In the genomic region with DNA sequence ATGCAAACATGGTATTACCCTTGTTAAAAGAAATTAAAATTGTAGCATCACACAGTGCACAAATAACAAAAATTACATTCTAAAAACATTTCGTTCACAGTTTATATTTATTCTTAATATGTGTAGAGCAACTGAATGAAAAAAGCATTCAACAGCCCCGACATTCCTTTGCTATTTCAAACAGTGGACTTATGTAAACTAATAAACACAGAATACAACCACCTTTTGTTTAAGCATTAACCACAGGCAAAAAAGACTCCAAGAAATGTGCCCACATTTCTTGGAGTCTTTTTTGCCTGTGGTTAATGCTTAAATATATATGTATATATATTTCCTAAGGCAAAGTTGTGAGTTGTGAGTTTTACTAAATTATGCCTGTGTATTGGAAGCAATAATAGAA, we compare ENCODE assay signal across 13 cellular contexts.
DNase-seq lines count a peak whose midpoint lies in the region; ATAC-seq and TF ChIP-seq lines count a peak whose summit lies in the region.
"Had no signal": no experiment of that assay in that cellular context is flagged by ENCODE, and none has a peak within 500 bp of the region (broad histone marks: within the 10 kb centered on the region; RNA-seq: fewer than 3 reads in every experiment).

No MANE protein-coding gene starts in this region.

- TF ChIP-seq CTCF in astrocyte of the cerebellum (IDR thresholded peaks at IDR 0.05; ENCODE audit: low read depth, low read length, missing control alignments): no peak

- no peak for ATAC-seq in esophagus mucosa
- ATAC-seq: CD8-positive, alpha-beta T cell had no signal

- in situ Hi-C loops in astrocyte of the cerebellum (cut with HindIII; ENCODE audit: low sequenced_read_pairs): no loop called here

- no peak overlapping the region for H3K4me3 ChIP-seq in astrocyte of the cerebellum (ENCODE audit: low read depth, low read length)

- DNase-seq in NCI-H526 treated with DMSO at 0.1 percent for 48 hours (lab: John Stamatoyannopoulos, UW) (peak; percentile 45), astrocyte of the cerebellum (ENCODE audit: low read depth) (peak; percentile 34), foreskin melanocyte (peak; percentile 46), cortex of kidney (lab: John Stamatoyannopoulos, UW) (no peak), dedifferentiated amniotic fluid mesenchymal stem cell (ENCODE audit: extremely low spot score) (no peak)
- DNase-seq in effector CD4-positive, alpha-beta T cell: no peak
- DNase-seq: CD8-positive, alpha-beta T cell; COR-L47; DND-41; GDM1; HCEC 1CT; HFFc6 had no signal

Comparison
In these comparisons a context has a peak if more than half of its experiments do, and no peak if none do; other contexts are left out.
1. DNase-seq: peak in NCI-H526 treated with DMSO at 0.1 percent for 48 hours (single experiment), astrocyte of the cerebellum (single experiment) and foreskin melanocyte (single experiment); none in cortex of kidney (single experiment), effector CD4-positive, alpha-beta T cell (single experiment) and dedifferentiated amniotic fluid mesenchymal stem cell (single experiment).